ENCODE assay signal across 1 cellular context in the genomic region with DNA sequence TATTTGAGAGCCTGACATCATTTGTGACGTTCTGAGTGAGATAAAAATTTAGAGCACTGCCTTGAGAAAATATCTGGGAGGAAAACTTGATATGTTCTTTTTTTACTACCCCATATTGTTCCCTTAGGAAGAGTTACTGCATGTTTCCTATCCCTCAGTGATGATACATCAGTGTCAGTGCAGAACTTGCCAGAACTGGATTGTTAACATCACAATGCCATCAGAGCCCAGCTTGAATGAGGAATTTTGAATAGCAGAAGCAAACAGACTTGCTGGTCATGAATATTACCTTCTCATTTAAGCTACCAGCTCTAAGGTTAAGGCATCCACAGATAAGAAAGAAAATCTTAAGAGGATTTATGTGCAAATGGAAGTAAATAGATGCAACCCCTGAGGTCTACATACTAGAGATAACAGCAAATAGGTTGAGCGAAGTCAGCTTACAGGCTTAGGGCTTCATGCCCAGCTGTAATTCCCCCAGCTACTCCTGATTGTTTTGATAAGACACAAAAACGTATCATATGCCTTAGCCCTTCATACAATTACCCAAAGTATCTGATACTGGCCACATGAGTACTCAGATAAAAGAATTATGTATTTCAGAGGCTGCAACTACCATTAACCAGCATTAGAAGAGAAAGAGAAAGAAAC.
TF ChIP-seq lines count a peak whose summit lies in the region.

No MANE protein-coding gene starts in this region.

TF ChIP-seq in WTC11, 78 proteins besides CTCF, POLR2A, EP300 and RAD21 (continued from another document):
- TF ChIP-seq ZNF532 (CRISPR knock-in tag; IDR thresholded peaks at IDR 0.05; ENCODE audit: borderline replicate concordance) (no peak), SOX15 (CRISPR knock-in tag; IDR thresholded peaks at IDR 0.05) (no peak), ZNF232 (CRISPR knock-in tag; IDR thresholded peaks at IDR 0.05) (no peak), ZNF263 (CRISPR knock-in tag; IDR thresholded peaks at IDR 0.05; ENCODE audit: low read depth) (no peak), FOXK1 (CRISPR knock-in tag; IDR thresholded peaks at IDR 0.05) (no peak), PRRX2 (CRISPR knock-in tag; IDR thresholded peaks at IDR 0.05) (no peak)
- TF ChIP-seq, protein P1, sequence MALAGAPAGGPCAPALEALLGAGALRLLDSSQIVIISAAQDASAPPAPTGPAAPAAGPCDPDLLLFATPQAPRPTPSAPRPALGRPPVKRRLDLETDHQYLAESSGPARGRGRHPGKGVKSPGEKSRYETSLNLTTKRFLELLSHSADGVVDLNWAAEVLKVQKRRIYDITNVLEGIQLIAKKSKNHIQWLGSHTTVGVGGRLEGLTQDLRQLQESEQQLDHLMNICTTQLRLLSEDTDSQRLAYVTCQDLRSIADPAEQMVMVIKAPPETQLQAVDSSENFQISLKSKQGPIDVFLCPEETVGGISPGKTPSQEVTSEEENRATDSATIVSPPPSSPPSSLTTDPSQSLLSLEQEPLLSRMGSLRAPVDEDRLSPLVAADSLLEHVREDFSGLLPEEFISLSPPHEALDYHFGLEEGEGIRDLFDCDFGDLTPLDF (CRISPR knock-in tag; IDR thresholded peaks at IDR 0.05), result no peak
TF ChIP-seq in WTC11: peak in this region for 0.
